ENCODE assay signal across 1 cellular context in genomic region chr12:65784616-65785015, GRCh38.
TF ChIP-seq lines count a peak whose summit lies in the region.

No MANE protein-coding gene starts in this region.

TF ChIP-seq in GM23338, 12 proteins besides CTCF, POLR2A, EP300 and RAD21 (continued from another document):
- TF ChIP-seq REST (IDR thresholded peaks at IDR 0.05; ENCODE audit: unreplicated experiment) (no peak), STAT1 (IDR thresholded peaks at IDR 0.05; ENCODE audit: unreplicated experiment) (no peak), ZNF331 (CRISPR knock-in tag; IDR thresholded peaks at IDR 0.05; ENCODE audit: low read depth) (no peak), EZH2phosphoT487 (IDR thresholded peaks at IDR 0.05; ENCODE audit: unreplicated experiment) (no peak), ZNF114 (CRISPR knock-in tag; IDR thresholded peaks at IDR 0.05) (no peak), EZH2 (IDR thresholded peaks at IDR 0.05; ENCODE audit: low read depth, unreplicated experiment) (no peak)
- TF ChIP-seq, protein P1, sequence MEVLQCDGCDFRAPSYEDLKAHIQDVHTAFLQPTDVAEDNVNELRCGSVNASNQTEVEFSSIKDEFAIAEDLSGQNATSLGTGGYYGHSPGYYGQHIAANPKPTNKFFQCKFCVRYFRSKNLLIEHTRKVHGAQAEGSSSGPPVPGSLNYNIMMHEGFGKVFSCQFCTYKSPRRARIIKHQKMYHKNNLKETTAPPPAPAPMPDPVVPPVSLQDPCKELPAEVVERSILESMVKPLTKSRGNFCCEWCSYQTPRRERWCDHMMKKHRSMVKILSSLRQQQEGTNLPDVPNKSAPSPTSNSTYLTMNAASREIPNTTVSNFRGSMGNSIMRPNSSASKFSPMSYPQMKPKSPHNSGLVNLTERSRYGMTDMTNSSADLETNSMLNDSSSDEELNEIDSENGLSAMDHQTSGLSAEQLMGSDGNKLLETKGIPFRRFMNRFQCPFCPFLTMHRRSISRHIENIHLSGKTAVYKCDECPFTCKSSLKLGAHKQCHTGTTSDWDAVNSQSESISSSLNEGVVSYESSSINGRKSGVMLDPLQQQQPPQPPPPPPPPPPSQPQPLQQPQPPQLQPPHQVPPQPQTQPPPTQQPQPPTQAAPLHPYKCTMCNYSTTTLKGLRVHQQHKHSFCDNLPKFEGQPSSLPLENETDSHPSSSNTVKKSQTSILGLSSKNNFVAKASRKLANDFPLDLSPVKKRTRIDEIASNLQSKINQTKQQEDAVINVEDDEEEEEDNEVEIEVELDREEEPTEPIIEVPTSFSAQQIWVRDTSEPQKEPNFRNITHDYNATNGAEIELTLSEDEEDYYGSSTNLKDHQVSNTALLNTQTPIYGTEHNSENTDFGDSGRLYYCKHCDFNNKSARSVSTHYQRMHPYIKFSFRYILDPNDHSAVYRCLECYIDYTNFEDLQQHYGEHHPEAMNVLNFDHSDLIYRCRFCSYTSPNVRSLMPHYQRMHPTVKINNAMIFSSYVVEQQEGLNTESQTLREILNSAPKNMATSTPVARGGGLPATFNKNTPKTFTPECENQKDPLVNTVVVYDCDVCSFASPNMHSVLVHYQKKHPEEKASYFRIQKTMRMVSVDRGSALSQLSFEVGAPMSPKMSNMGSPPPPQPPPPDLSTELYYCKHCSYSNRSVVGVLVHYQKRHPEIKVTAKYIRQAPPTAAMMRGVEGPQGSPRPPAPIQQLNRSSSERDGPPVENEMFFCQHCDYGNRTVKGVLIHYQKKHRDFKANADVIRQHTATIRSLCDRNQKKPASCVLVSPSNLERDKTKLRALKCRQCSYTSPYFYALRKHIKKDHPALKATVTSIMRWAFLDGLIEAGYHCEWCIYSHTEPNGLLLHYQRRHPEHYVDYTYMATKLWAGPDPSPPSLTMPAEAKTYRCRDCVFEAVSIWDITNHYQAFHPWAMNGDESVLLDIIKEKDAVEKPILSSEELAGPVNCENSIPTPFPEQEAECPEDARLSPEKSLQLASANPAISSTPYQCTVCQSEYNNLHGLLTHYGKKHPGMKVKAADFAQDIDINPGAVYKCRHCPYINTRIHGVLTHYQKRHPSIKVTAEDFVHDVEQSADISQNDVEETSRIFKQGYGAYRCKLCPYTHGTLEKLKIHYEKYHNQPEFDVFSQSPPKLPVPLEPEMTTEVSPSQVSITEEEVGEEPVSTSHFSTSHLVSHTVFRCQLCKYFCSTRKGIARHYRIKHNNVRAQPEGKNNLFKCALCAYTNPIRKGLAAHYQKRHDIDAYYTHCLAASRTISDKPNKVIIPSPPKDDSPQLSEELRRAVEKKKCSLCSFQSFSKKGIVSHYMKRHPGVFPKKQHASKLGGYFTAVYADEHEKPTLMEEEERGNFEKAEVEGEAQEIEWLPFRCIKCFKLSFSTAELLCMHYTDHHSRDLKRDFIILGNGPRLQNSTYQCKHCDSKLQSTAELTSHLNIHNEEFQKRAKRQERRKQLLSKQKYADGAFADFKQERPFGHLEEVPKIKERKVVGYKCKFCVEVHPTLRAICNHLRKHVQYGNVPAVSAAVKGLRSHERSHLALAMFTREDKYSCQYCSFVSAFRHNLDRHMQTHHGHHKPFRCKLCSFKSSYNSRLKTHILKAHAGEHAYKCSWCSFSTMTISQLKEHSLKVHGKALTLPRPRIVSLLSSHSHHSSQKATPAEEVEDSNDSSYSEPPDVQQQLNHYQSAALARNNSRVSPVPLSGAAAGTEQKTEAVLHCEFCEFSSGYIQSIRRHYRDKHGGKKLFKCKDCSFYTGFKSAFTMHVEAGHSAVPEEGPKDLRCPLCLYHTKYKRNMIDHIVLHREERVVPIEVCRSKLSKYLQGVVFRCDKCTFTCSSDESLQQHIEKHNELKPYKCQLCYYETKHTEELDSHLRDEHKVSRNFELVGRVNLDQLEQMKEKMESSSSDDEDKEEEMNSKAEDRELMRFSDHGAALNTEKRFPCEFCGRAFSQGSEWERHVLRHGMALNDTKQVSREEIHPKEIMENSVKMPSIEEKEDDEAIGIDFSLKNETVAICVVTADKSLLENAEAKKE (CRISPR knock-in tag; IDR thresholded peaks at IDR 0.05) = no peak
TF ChIP-seq in GM23338: peak in this region for 0.
